ENCODE assay signal across 1 cellular context in genomic region chr19:18060472-18060871, GRCh38.
TF ChIP-seq lines count a peak whose summit lies in the region.

No MANE protein-coding gene starts in this region.

TF ChIP-seq in GM12878, 131 proteins besides CTCF, POLR2A, EP300 and RAD21:
- TF ChIP-seq ZNF274 (IDR thresholded peaks at IDR 0.05; ENCODE audit: insufficient read depth, insufficient read length) (no peak), USF1 (IDR thresholded peaks at IDR 0.05; ENCODE audit: borderline replicate concordance, extremely low read length, insufficient read depth, low read depth, low read length) (peak; percentile 72), RAD51 (IDR thresholded peaks at IDR 0.05) (0 out of 2 replicates have a peak, but pooled peaks have one; percentile 22), ZNF384 (IDR thresholded peaks at IDR 0.05; ENCODE audit: borderline replicate concordance, low read depth, low read length) (no peak), ZZZ3 (IDR thresholded peaks at IDR 0.05; ENCODE audit: control insufficient read depth, insufficient read length, low read depth) (no peak), CHD1 (IDR thresholded peaks at IDR 0.05; ENCODE audit: low read depth, low read length) (no peak), HDAC2 (IDR thresholded peaks at IDR 0.05) (no peak), CBX5 (IDR thresholded peaks at IDR 0.05; ENCODE audit: low read depth) (no peak), KDM1A (IDR thresholded peaks at IDR 0.05; ENCODE audit: borderline replicate concordance) (no peak), HDAC6 (IDR thresholded peaks at IDR 0.05; ENCODE audit: unreplicated experiment) (no peak)
